1 cellular context compared by ENCODE assay signal in the genomic region with DNA sequence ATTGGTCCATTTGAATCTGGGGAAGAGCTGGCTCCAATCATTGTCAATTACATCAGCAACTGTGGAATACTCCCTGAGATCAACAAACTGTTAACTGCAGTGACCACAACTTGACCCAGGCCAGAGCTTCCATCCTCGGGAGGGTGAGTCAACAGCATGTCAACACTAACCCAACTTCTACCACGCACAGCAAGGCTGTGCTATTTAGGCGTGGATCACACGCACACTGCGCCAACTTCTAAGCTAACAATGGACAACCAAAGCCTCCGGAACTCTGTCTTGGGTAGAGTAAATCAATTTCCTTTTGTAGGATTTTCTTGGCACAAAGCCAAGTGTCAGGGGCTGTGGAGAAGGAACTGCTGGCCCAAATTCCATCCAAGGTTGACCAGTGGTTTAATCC.
A peak's percentile ranks its signal among the peaks of the same experiment; 100 is the strongest.
TF ChIP-seq lines count a peak whose summit lies in the region.

No MANE protein-coding gene starts in this region.

TF ChIP-seq in endothelial cell of umbilical vein, 7 proteins besides CTCF, POLR2A, EP300 and RAD21:
- no peak for TF ChIP-seq EZH2 (IDR thresholded peaks at IDR 0.05; ENCODE audit: borderline replicate concordance, low read depth, low read length, severe bottlenecking)
- no peak for TF ChIP-seq MYC (IDR thresholded peaks at IDR 0.05; ENCODE audit: low read depth, low read length)
- TF ChIP-seq JUN (IDR thresholded peaks at IDR 0.05; ENCODE audit: borderline replicate concordance, insufficient read depth, insufficient read length, low read depth): peak; percentile 82
- peak; percentile 94 for TF ChIP-seq POLR2AphosphoS5 (IDR thresholded peaks at IDR 0.05; ENCODE audit: insufficient read depth, low read depth, low read length)
- peak; percentile 63 for TF ChIP-seq GATA2 (IDR thresholded peaks at IDR 0.05; ENCODE audit: insufficient read depth, insufficient read length, low read depth, low read length)
- peak; percentile 94 for TF ChIP-seq FOS (IDR thresholded peaks at IDR 0.05; ENCODE audit: borderline replicate concordance, insufficient read depth, low read length)
- TF ChIP-seq, protein P1, sequence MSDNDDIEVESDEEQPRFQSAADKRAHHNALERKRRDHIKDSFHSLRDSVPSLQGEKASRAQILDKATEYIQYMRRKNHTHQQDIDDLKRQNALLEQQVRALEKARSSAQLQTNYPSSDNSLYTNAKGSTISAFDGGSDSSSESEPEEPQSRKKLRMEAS (IDR thresholded peaks at IDR 0.05; ENCODE audit: insufficient read depth, insufficient read length): peak; percentile 40
